ENCODE assay signal across 8 cellular contexts in the genomic region with DNA sequence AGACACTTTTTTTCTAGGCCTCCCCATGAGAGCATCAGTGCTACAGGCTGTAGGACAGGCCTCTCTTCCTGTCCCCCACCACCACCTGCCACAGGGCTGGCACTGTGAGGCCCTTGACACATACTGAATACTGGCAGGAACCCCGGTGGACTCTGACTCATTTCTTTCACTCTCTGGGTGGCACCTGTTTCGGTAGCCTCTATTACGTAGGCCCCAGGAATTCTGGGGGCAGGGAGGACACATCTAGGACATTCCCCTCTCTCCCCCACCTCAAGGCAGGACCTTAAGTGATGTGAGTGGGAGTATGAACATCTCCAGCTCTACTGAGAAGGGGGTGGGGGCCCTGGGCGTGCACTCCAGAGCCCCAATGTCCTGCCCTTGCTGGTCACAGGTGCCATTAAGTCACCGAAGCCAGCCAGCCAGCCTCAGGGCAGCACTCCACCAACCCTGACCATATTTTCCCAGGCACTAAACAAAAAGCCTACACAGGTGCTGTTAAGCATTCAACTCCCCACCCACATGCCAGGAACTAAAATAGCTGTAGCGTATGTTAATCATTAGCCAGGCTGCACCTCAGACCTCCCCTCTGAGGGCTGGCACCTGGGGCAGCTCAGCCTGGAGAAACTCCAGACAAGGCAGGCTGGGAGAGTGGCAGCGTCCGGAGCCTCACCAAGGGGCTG. TPM values are rescaled to one million over a fixed set of nuclear protein-coding genes. Genes with fewer than 3 reads are reported as not detected.
DNase-seq lines count a peak whose midpoint lies in the region; TF ChIP-seq lines count a peak whose summit lies in the region.

No MANE protein-coding gene starts in this region.

- no peaks in the 10 kb centered on the region for H3K9me2 ChIP-seq in GM23248 (ENCODE audit: insufficient read depth)

- H3K9me3 ChIP-seq in GM23248 (ENCODE audit: low read depth) (no peaks in the 10 kb centered on the region), MG63 (peaks cover 9% of the 10 kb centered on the region), fibroblast of lung (ENCODE audit: control insufficient read depth, insufficient read depth, low read depth, low read length) (no peaks in the 10 kb centered on the region)

- H4K20me1 ChIP-seq in GM23248 (ENCODE audit: insufficient read depth): peaks cover 7% of the 10 kb centered on the region
- H4K20me1 ChIP-seq in fibroblast of lung (ENCODE audit: control insufficient read depth, extremely low read depth, insufficient read depth, low read length): peaks cover 5% of the 10 kb centered on the region

- peak; percentile 49 for DNase-seq in ELR (ENCODE audit: low read depth)
- DNase-seq in GM23248: peak; percentile 82
- peak; percentile 68 for DNase-seq in MG63
- peak; percentile 57 for DNase-seq in activated T-cell treated with anti-CD3 and anti-CD28 coated beads for 48 hours (ENCODE audit: low read depth)
- peak in 1 of 2 donors; percentile 74 for DNase-seq in fibroblast of lung (ENCODE audit: low read depth in 2 of 2)
- DNase-seq in stimulated activated CD4-positive, alpha-beta T cell treated with anti-CD3 and anti-CD28 coated beads, Interleukin-12 subunit alpha, Interleukin-12 subunit beta, amount 100 ng/mL, for 48 hours (ENCODE audit: low read depth in 2 of 3, low spot score in 1 of 3): peak; percentile 46 to 69 (median 54)
- DNase-seq in Kasumi-1 (lab: John Stamatoyannopoulos, UW): no peak
- no peak for DNase-seq in NCI-H2081 treated with DMSO at 0.1 percent for 48 hours (lab: John Stamatoyannopoulos, UW)

- no peak overlapping the region for H3K4me3 ChIP-seq in GM23248
- no peak overlapping the region for H3K4me3 ChIP-seq in MG63
- no peak overlapping the region for H3K4me3 ChIP-seq in fibroblast of lung (replicated peaks in 1 of 4; ENCODE audit: control extremely low read depth in 1 of 4, insufficient read depth in 1 of 4, low read depth in 3 of 4, low read length in 4 of 4)

- H3K27me3 ChIP-seq in GM23248 (replicated peaks; ENCODE audit: insufficient read depth) (no peaks in the 10 kb centered on the region), MG63 (no peaks in the 10 kb centered on the region), fibroblast of lung (ENCODE audit: control insufficient read depth, insufficient read depth, low read length) (no peaks in the 10 kb centered on the region)

- no peak overlapping the region; the same call in 1 of the 2 replicates for H3K27ac ChIP-seq in GM23248
- peak overlapping the region; percentile 26 for H3K27ac ChIP-seq in fibroblast of lung (ENCODE audit: insufficient read depth, low read length)

- whole genome bisulfite sequencing in GM23248 (ENCODE audit: low coverage in 1 of 2, low lambda C conversion rate in 2 of 2, missing lambda C conversion rate in 2 of 2), 2 experiments: 53 to 56% methylated on average over 8 of the region's 8 CpGs

- peak overlapping the region; percentile 2; the same call in 1 of the 2 replicates for H3K9ac ChIP-seq in GM23248
- no peak overlapping the region for H3K9ac ChIP-seq in fibroblast of lung (ENCODE audit: insufficient read depth, low read length)

- TF ChIP-seq CTCF in fibroblast of lung (conservative IDR thresholded peaks at IDR 0.05 in 1 of 2, IDR thresholded peaks at IDR 0.05 in 1 of 2; ENCODE audit: low read depth in 1 of 2, low read length in 2 of 2): no peak

- H3K4me2 ChIP-seq in GM23248 (ENCODE audit: unreplicated experiment): no peak overlapping the region
- H3K4me2 ChIP-seq in fibroblast of lung (ENCODE audit: extremely low read depth, insufficient read depth, low read length): peak overlapping the region; percentile 6

- in situ Hi-C loops in GM23248 (cut with MboI): no loop called here

- no peak overlapping the region for H2AFZ ChIP-seq in GM23248
- H2AFZ ChIP-seq in fibroblast of lung (ENCODE audit: low read length): no peak overlapping the region

- peaks cover 34% of the 10 kb centered on the region for H3F3A ChIP-seq in GM23248 (ENCODE audit: insufficient read depth)

- H3K79me2 ChIP-seq in GM23248 (ENCODE audit: insufficient read depth) (peaks cover 100% of the 10 kb centered on the region), fibroblast of lung (ENCODE audit: control insufficient read depth, insufficient read depth, low read length) (peaks cover 99% of the 10 kb centered on the region)

- H3K4me1 ChIP-seq in GM23248 (ENCODE audit: insufficient read depth) (peaks cover 43% of the 10 kb centered on the region), fibroblast of lung (ENCODE audit: control insufficient read depth, extremely low read depth, insufficient read depth, low read length) (peaks cover 15% of the 10 kb centered on the region)

- peaks cover 8% of the 10 kb centered on the region; the same call in 1 of the 2 replicates for H3K36me3 ChIP-seq in GM23248 (ENCODE audit: low read depth)
- peaks cover 55% of the 10 kb centered on the region for H3K36me3 ChIP-seq in MG63
- H3K36me3 ChIP-seq in fibroblast of lung (ENCODE audit: control insufficient read depth, insufficient read depth, low read length): peaks cover 10% of the 10 kb centered on the region

RNA-seq across cellular contexts. Expression of a gene that starts 8.9 kb away (rescaled TPM):
- total RNA-seq in GM23248 (2014; rRNA removed; shearing (Covaris generic)): 116 and 121 TPM in 2 replicates
- 189 and 194 TPM in 2 replicates for polyA plus RNA-seq in GM23248 (2016; fragmentation: Nextera tagmentation; extraction: Ambion mirVana)
- total RNA-seq in MG63 (2014; rRNA removed; shearing (Covaris generic); ENCODE audit: low replicate concordance): 106 and 198 TPM in 2 replicates
- total RNA-seq in fibroblast of lung: 83.7 and 124 TPM in 2 replicates
- 206 and 308 TPM in 2 replicates for polyA plus RNA-seq in fibroblast of lung
- polyA plus RNA-seq in fibroblast of lung (2012): 724 and 1,112 TPM in 2 replicates
- polyA minus RNA-seq in fibroblast of lung (ENCODE audit: low replicate concordance): 182 and 357 TPM in 2 replicates

Comparison
In these comparisons a context has a peak if more than half of its experiments do, and no peak if none do; other contexts are left out.
1. DNase-seq: peak in ELR (single experiment), GM23248 (single experiment), MG63 (single experiment), activated T-cell treated with anti-CD3 and anti-CD28 coated beads for 48 hours (single experiment) and stimulated activated CD4-positive, alpha-beta T cell treated with anti-CD3 and anti-CD28 coated beads, Interleukin-12 subunit alpha, Interleukin-12 subunit beta, amount 100 ng/mL, for 48 hours (3 of 3); none in Kasumi-1 (0 of 2) and NCI-H2081 treated with DMSO at 0.1 percent for 48 hours (single experiment).